In the genomic region with DNA sequence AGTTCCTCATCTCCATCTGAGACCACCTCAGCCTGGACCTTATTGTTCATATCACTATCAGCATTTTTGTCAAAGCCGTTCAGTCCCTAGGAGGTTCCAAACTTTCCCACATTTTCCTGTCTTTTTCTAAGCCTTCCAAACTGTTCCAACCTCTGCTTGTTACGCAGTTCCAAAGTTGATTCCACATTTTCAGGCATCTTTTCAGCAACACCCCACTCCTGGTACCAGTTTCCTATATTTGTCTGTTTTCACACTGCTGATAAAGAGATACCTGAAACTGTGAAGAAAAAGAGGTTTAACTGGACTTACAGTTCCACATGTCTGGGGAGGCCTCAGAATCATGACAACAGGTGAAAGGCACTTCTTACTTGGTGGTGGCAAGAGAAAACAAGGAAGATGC, we compare ENCODE assay signal across 33 cellular contexts.
DNase-seq lines count a peak whose midpoint lies in the region; ATAC-seq, FAIRE-seq and TF ChIP-seq lines count a peak whose summit lies in the region.
"Had no signal": no experiment of that assay in that cellular context is flagged by ENCODE, and none has a peak within 500 bp of the region (broad histone marks: within the 10 kb centered on the region; RNA-seq: fewer than 3 reads in every experiment).

No MANE protein-coding gene starts in this region.

- H3K4me1 ChIP-seq in HEK293 (ENCODE audit: control insufficient read depth, insufficient read depth, low read length) (no peaks in the 10 kb centered on the region), adipocyte (ENCODE audit: control insufficient read depth, insufficient read depth, low read length) (no peaks in the 10 kb centered on the region), K562 (replicated peaks in 1 of 2; ENCODE audit: control insufficient read depth in 2 of 2, insufficient read depth in 2 of 2, low read length in 2 of 2) (no peaks in the 10 kb centered on the region), kidney (ENCODE audit: control insufficient read depth in 1 of 2, insufficient read depth in 1 of 2, low read depth in 1 of 2, low read length in 2 of 2) (no peaks in the 10 kb centered on the region)
- H3K4me1 ChIP-seq: A549; BE2C; BLaER1; BLaER1 treated with 17β-estradiol and CSF1 and Interleukin-3, amounts not matched to agents 10 nM and 100 nM; Caco-2 had no signal

- no peak for TF ChIP-seq RAD21 in K562 (CRISPR knock-in tag; conservative IDR thresholded peaks at IDR 0.05 in 1 of 2, IDR thresholded peaks at IDR 0.05 in 1 of 2)

- no peaks in the 10 kb centered on the region for H4K20me1 ChIP-seq in K562 (replicated peaks; ENCODE audit: control insufficient read depth, insufficient read depth, low read length)
- H4K20me1 ChIP-seq: BLaER1; BLaER1 treated with 17β-estradiol and CSF1 and Interleukin-3, amounts not matched to agents 10 nM and 100 nM had no signal

- in situ Hi-C loops in K562 (cut with MboI): no loop called here

- FAIRE-seq in K562 (lab: Jason Lieb, UNC) (no peak), kidney (lab: Jason Lieb, UNC) (no peak)
- FAIRE-seq: A204.1, A549, D721Med had no signal

- H3K4me2 ChIP-seq in K562 (ENCODE audit: insufficient read depth, low read length): no peak overlapping the region
- H3K4me2 ChIP-seq: A549; BLaER1; BLaER1 treated with 17β-estradiol and CSF1 and Interleukin-3, amounts not matched to agents 10 nM and 100 nM had no signal

- no peaks in the 10 kb centered on the region for H3K9me1 ChIP-seq in K562 (ENCODE audit: control insufficient read depth, insufficient read depth, low read length)

- TF ChIP-seq POLR2A in K562 (conservative IDR thresholded peaks at IDR 0.05): no peak

- WGBS in K562 (ENCODE audit: insufficient coverage, low coverage, missing lambda C conversion rate): 8% methylated on average over 2 of the region's 2 CpGs

- intact Hi-C loops in K562 (cut with micrococcal nuclease): no loop called here
- intact Hi-C loops in kidney (cut with DNase I): no loop called here

- H3K36me3 ChIP-seq in HEK293 (ENCODE audit: control insufficient read depth in 2 of 2, insufficient read depth in 1 of 2, low read length in 2 of 2): no peaks in the 10 kb centered on the region
- H3K36me3 ChIP-seq in adipocyte (ENCODE audit: control insufficient read depth, insufficient read depth, low read length, severe bottlenecking): no peaks in the 10 kb centered on the region
- H3K36me3 ChIP-seq in K562 (ENCODE audit: control insufficient read depth, insufficient read depth, low read length): no peaks in the 10 kb centered on the region
- no peaks in the 10 kb centered on the region for H3K36me3 ChIP-seq in kidney (ENCODE audit: control insufficient read depth in 1 of 2, insufficient read depth in 2 of 2, low read length in 2 of 2)
- H3K36me3 ChIP-seq: BE2C, BLaER1 had no signal

- ATAC-seq in K562 (no peak), GM21576 (IDR thresholded peaks at IDR 0.05; ENCODE audit: unreplicated experiment) (no peak)
- ATAC-seq: A549; CD8-positive, alpha-beta T cell had no signal

- no peak overlapping the region for H3K9ac ChIP-seq in adipocyte (ENCODE audit: low read length)
- H3K9ac ChIP-seq in K562 (ENCODE audit: insufficient read depth in 1 of 2, low read depth in 2 of 2, low read length in 2 of 2): no peak overlapping the region
- H3K9ac ChIP-seq in kidney (ENCODE audit: low read length in 2 of 2): no peak overlapping the region
- H3K9ac ChIP-seq: BLaER1; BLaER1 treated with 17β-estradiol and CSF1 and Interleukin-3, amounts not matched to agents 10 nM and 100 nM had no signal

- no TSS peak for BruUV-seq in K562 (replicated peaks; lab: Mats Ljungman, UMichigan)

- POLR2A ChIA-PET in HEK293 (lab: Yijun Ruan, JAX) (no interaction called here), K562 (lab: Yijun Ruan, JAX) (no interaction called here)

- TF ChIP-seq EP300 in K562 (IDR thresholded peaks at IDR 0.05; ENCODE audit: low read length): no peak

- H3K79me2 ChIP-seq in K562 (ENCODE audit: control insufficient read depth, insufficient read depth, low read length): no peaks in the 10 kb centered on the region

- H3K27ac ChIP-seq in HEK293 (ENCODE audit: extremely low read depth, low read depth, low read length): no peak overlapping the region
- no peak overlapping the region for H3K27ac ChIP-seq in K562 (ENCODE audit: extremely low read depth, low read depth, low read length)
- no peak overlapping the region for H3K27ac ChIP-seq in kidney (ENCODE audit: low read depth in 2 of 2, low read length in 2 of 2)
- H3K27ac ChIP-seq: 22Rv1; A549; BLaER1; BLaER1 treated with 17β-estradiol and CSF1 and Interleukin-3, amounts not matched to agents 10 nM and 100 nM; C4-2B had no signal

- H3K9me3 ChIP-seq in HEK293 (ENCODE audit: control insufficient read depth, insufficient read depth, low read depth, low read length): no peaks in the 10 kb centered on the region
- peaks cover 37% of the 10 kb centered on the region for H3K9me3 ChIP-seq in adipocyte (ENCODE audit: control insufficient read depth, low read length)
- H3K9me3 ChIP-seq in K562 (replicated peaks; ENCODE audit: control insufficient read depth, insufficient read depth, low read depth, low read length): no peaks in the 10 kb centered on the region; the same call in 1 of the 2 replicates
- H3K9me3 ChIP-seq in kidney (ENCODE audit: control insufficient read depth in 1 of 2, low read length in 2 of 2): peaks cover 2 to 3% of the 10 kb centered on the region in 2 donors
- H3K9me3 ChIP-seq: Caco-2 had no signal

- TF ChIP-seq CTCF in HEK293 (tag by site-specific recombination; IDR thresholded peaks at IDR 0.05) (no peak), K562 (IDR thresholded peaks at IDR 0.05 in 2 of 3, conservative IDR thresholded peaks at IDR 0.05 in 1 of 3; ENCODE audit: insufficient read depth in 2 of 3, low read depth in 1 of 3, low read length in 3 of 3) (no peak), kidney (IDR thresholded peaks at IDR 0.05; ENCODE audit: borderline replicate concordance, extremely low read depth, insufficient read depth) (no peak)

- H2AFZ ChIP-seq in K562 (ENCODE audit: low read depth, low read length): no peak overlapping the region

- H3K27me3 ChIP-seq in adipocyte (replicated peaks; ENCODE audit: control insufficient read depth, insufficient read depth, low read length) (no peaks in the 10 kb centered on the region), K562 (ENCODE audit: control insufficient read depth in 2 of 2, insufficient read depth in 2 of 2, low read length in 2 of 2) (no peaks in the 10 kb centered on the region)
- H3K27me3 ChIP-seq: BE2C; BLaER1; BLaER1 treated with 17β-estradiol and CSF1 and Interleukin-3, amounts not matched to agents 10 nM and 100 nM had no signal

- no peak overlapping the region for H3K4me3 ChIP-seq in HEK293 (ENCODE audit: low read depth, low read length)
- peak overlapping the region; percentile 46 for H3K4me3 ChIP-seq in adipocyte (ENCODE audit: low read length)
- no peak overlapping the region for H3K4me3 ChIP-seq in K562
- no peak overlapping the region for H3K4me3 ChIP-seq in kidney (ENCODE audit: low read length in 2 of 2)
- H3K4me3 ChIP-seq: A549; BLaER1; BLaER1 treated with 17β-estradiol and CSF1 and Interleukin-3, amounts not matched to agents 10 nM and 100 nM had no signal

- DNase-seq in adipocyte (ENCODE audit: low read depth) (no peak), K562 (ENCODE audit: extremely low read depth in 1 of 4, low spot score in 3 of 4) (no peak), kidney (no peak), SK-N-DZ (ENCODE audit: low spot score) (no peak)
- DNase-seq: 8988T; ACHN; AML-193; BE2C; C1 segment of cervical spinal cord; Caco-2; Calu3; CD4-positive, alpha-beta memory T cell; CD4-positive, alpha-beta T cell; CD4-positive, CD25-positive, alpha-beta regulatory T cell; CD8-positive, alpha-beta memory T cell; CD8-positive, alpha-beta T cell; COR-L47; DMS 273 treated with DMSO at 0.1 percent for 48 hours; DMS153; DMS53; DMS79; DMS79 treated with DMSO at 0.1 percent for 48 hours; DND-41; EL had no signal

- CTCF ChIA-PET in HEK293 (lab: Yijun Ruan, JAX): no interaction called here
- CTCF ChIA-PET in K562 (lab: Yijun Ruan, JAX; ENCODE audit: low intra/inter-chr PET ratio): no interaction called here

TF ChIP-seq in K562, 482 proteins besides CTCF, POLR2A, EP300 and RAD21:
- peak; percentile 92 for TF ChIP-seq ZNF707 (CRISPR knock-in tag; conservative IDR thresholded peaks at IDR 0.05)
- no peak for TF ChIP-seq DIDO1 (tag; IDR thresholded peaks at IDR 0.05; ENCODE audit: low read depth)
- 0 out of 2 replicates have a peak, but pooled peaks have one; percentile 45 for TF ChIP-seq TRIM28 (IDR thresholded peaks at IDR 0.05)
TF ChIP-seq in K562: peak in this region for 2.

Comparison
In these comparisons a context has a peak if more than half of its experiments do, and no peak if none do; other contexts are left out.
1. Of the 44 proteins assayed by ChIP-seq in both K562 and HEK293: peak only in K562: TRIM28; only in HEK293: SETDB1; in both: ZNF707; in neither: 41.